In the genomic region with DNA sequence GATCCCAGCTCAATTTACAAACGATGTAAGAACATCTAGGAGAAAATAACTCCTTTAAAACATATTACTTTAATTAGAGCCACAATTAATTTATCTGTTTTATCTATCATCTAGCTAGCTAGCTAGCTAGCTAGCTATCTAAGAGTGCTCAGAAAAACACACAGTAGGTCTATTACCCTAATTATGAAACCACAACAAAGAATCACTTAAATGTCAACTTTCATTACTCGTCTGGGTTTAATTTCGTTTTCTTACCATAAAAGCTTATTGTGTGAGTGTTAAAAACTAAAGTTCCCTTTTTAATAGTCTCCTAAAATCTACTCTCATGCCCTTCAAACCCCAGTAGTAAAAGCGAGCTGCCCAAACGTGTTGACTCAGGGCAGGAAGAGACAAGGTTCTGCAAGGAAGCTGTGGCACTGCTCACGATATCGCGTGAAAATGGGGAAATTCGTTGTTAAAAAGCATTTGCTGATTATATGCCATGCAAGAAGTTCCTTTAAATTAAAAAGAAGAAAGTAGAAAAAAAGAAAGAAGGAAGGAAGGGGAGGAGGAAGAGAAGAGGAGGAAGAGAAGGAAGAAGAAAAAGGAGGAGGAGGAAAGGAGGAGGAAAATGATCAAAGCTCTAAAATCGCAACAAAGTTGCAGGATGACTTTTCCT, we compare ENCODE assay signal across 8 cellular contexts. TPM values are rescaled to one million over a fixed set of nuclear protein-coding genes. Genes with fewer than 3 reads are reported as not detected.
A peak's percentile ranks its signal among the peaks of the same experiment; 100 is the strongest.
DNase-seq lines count a peak whose midpoint lies in the region; ATAC-seq lines count a peak whose summit lies in the region.

No MANE protein-coding gene starts in this region.

- no peaks in the 10 kb centered on the region for H3K36me3 Mint-ChIP-seq in activated CD4-positive, alpha-beta T cell treated with anti-CD3 and anti-CD28 coated beads for 36 hours (ENCODE audit: low read depth)
- H3K36me3 Mint-ChIP-seq in activated naive CD4-positive, alpha-beta T cell treated with anti-CD3 and anti-CD28 coated beads, Interleukin-2, amount 50 U/mL, for 24 hours: no peaks in the 10 kb centered on the region

- H3K4me3 ChIP-seq in right cardiac atrium (ENCODE audit: low read length) (peak overlapping the region; percentile 95), skeletal muscle satellite cell (ENCODE audit: low read length) (peak overlapping the region; percentile 69)

- WGBS in right cardiac atrium: 19% methylated on average over 10 of the region's 10 CpGs

- H3K4me3 Mint-ChIP-seq in activated CD4-positive, alpha-beta T cell treated with anti-CD3 and anti-CD28 coated beads for 36 hours: peak overlapping the region; percentile 83
- H3K4me3 Mint-ChIP-seq in activated naive CD4-positive, alpha-beta T cell treated with anti-CD3 and anti-CD28 coated beads, Interleukin-2, amount 50 U/mL, for 24 hours: peak overlapping the region; percentile 98

- no peak overlapping the region for H3K27ac ChIP-seq in right cardiac atrium (ENCODE audit: low read length)

- no peaks in the 10 kb centered on the region for H3K27me3 Mint-ChIP-seq in activated CD4-positive, alpha-beta T cell treated with anti-CD3 and anti-CD28 coated beads for 36 hours
- no peaks in the 10 kb centered on the region for H3K27me3 Mint-ChIP-seq in activated naive CD4-positive, alpha-beta T cell treated with anti-CD3 and anti-CD28 coated beads, Interleukin-2, amount 50 U/mL, for 24 hours

- H3K9me3 ChIP-seq in right cardiac atrium (ENCODE audit: control insufficient read depth, low read length) (no peaks in the 10 kb centered on the region), skeletal muscle satellite cell (replicated peaks; ENCODE audit: low read length) (no peaks in the 10 kb centered on the region)

- peak; percentile 63 for ATAC-seq in activated CD4-positive, alpha-beta T cell treated with anti-CD3 and anti-CD28 coated beads for 36 hours
- ATAC-seq in right cardiac atrium: peak; percentile 53 to 55
- no peak for ATAC-seq in HG03457 (IDR thresholded peaks at IDR 0.05; ENCODE audit: unreplicated experiment)

- H3K36me3 ChIP-seq in skeletal muscle satellite cell (ENCODE audit: insufficient read depth, low read length): no peaks in the 10 kb centered on the region

- POLR2A ChIA-PET in activated CD4-positive, alpha-beta T cell treated with anti-CD3 and anti-CD28 coated beads for 36 hours (lab: Charles Lee): interaction anchor here (0.7 kb wide), 1 partner anchor 273 kb away, joined by 3 read pairs; no protein-coding TSS in a partner anchor

- peak; percentile 55 for DNase-seq in activated CD4-positive, alpha-beta T cell treated with anti-CD3 and anti-CD28 coated beads for 36 hours
- DNase-seq in activated CD4-positive, alpha-beta T cell treated with anti-CD3 and anti-CD28 coated beads for 1 hour: no peak
- peak; percentile 71 for DNase-seq in NOMO-1 treated with DMSO at 0.1 percent for 48 hours (lab: John Stamatoyannopoulos, UW; ENCODE audit: unreplicated experiment)
- DNase-seq in right cardiac atrium: peak in 2 of 3 donors; percentile 38 to 49
- no peak for DNase-seq in NCI-H1436 (lab: John Stamatoyannopoulos, UW)

- no peaks in the 10 kb centered on the region for H3K27me3 ChIP-seq in right cardiac atrium (ENCODE audit: control insufficient read depth, insufficient read depth)
- H3K27me3 ChIP-seq in skeletal muscle satellite cell (ENCODE audit: control insufficient read depth, insufficient read depth, low read length): no peaks in the 10 kb centered on the region

- intact Hi-C loops in activated CD4-positive, alpha-beta T cell treated with anti-CD3 and anti-CD28 coated beads for 36 hours (cut with DNase I, micrococcal nuclease): loop anchor here (1.0 to 10.0 kb wide), 8 partner anchors 8 to 671 kb away; partner anchors contain the start of gene STK26 (in 2 of the 2)
- intact Hi-C loops in right cardiac atrium (cut with DNase I): no loop called here

- H3K4me1 ChIP-seq in right cardiac atrium (ENCODE audit: control insufficient read depth, insufficient read depth, low read length) (no peaks in the 10 kb centered on the region), skeletal muscle satellite cell (ENCODE audit: control insufficient read depth, insufficient read depth, low read length) (peaks cover 4% of the 10 kb centered on the region)

- H3K9me3 Mint-ChIP-seq in activated CD4-positive, alpha-beta T cell treated with anti-CD3 and anti-CD28 coated beads for 36 hours (ENCODE audit: low read depth): no peaks in the 10 kb centered on the region
- no peaks in the 10 kb centered on the region for H3K9me3 Mint-ChIP-seq in activated naive CD4-positive, alpha-beta T cell treated with anti-CD3 and anti-CD28 coated beads, Interleukin-2, amount 50 U/mL, for 24 hours

- CTCF ChIA-PET in activated CD4-positive, alpha-beta T cell treated with anti-CD3 and anti-CD28 coated beads for 36 hours (lab: Charles Lee): no interaction called here

- peak overlapping the region; percentile 88 for H3K4me2 ChIP-seq in skeletal muscle satellite cell (ENCODE audit: low read length)

- peak overlapping the region; percentile 81 for H3K9ac ChIP-seq in skeletal muscle satellite cell (ENCODE audit: low read depth, low read length)

- H3K27ac Mint-ChIP-seq in activated CD4-positive, alpha-beta T cell treated with anti-CD3 and anti-CD28 coated beads for 36 hours: peak overlapping the region; percentile 98
- H3K27ac Mint-ChIP-seq in activated naive CD4-positive, alpha-beta T cell treated with anti-CD3 and anti-CD28 coated beads, Interleukin-2, amount 50 U/mL, for 24 hours: peak overlapping the region; percentile 97

- H3K4me1 Mint-ChIP-seq in activated CD4-positive, alpha-beta T cell treated with anti-CD3 and anti-CD28 coated beads for 36 hours: peaks cover 48% of the 10 kb centered on the region
- H3K4me1 Mint-ChIP-seq in activated naive CD4-positive, alpha-beta T cell treated with anti-CD3 and anti-CD28 coated beads, Interleukin-2, amount 50 U/mL, for 24 hours: peaks cover 60% of the 10 kb centered on the region

RNA-seq across cellular contexts. Expression of gene MBNL3, which starts 0.6 kb away (rescaled TPM):
- 10 to 100 TPM; 15.3 to 19.3 TPM for total RNA-seq in activated CD4-positive, alpha-beta T cell treated with anti-CD3 and anti-CD28 coated beads for 36 hours
- total RNA-seq in right cardiac atrium: 100 to 1,000 TPM in 3 of 4 donors, 10 to 100 TPM in 1; 92.4 to 169 (median 160) TPM
- polyA plus RNA-seq in right cardiac atrium: 19.2 TPM
- 3.3 and 4.6 TPM in 2 replicates for total RNA-seq in skeletal muscle satellite cell (2012; rRNA removed)

Comparison
In these comparisons a context has a peak if more than half of its experiments do, and no peak if none do; other contexts are left out.
1. DNase-seq: peak in activated CD4-positive, alpha-beta T cell treated with anti-CD3 and anti-CD28 coated beads for 36 hours (single experiment), NOMO-1 treated with DMSO at 0.1 percent for 48 hours (single experiment) and right cardiac atrium (2 of 3); none in activated CD4-positive, alpha-beta T cell treated with anti-CD3 and anti-CD28 coated beads for 1 hour (single experiment) and NCI-H1436 (single experiment).
2. RNA of gene MBNL3, which starts 0.6 kb away (total RNA-seq): 92.4 to 169 TPM in right cardiac atrium; 15.3 to 19.3 TPM in activated CD4-positive, alpha-beta T cell treated with anti-CD3 and anti-CD28 coated beads for 36 hours; every median in the first group is over 4 times any median in the second.
3. intact Hi-C loops: an anchor here in activated CD4-positive, alpha-beta T cell treated with anti-CD3 and anti-CD28 coated beads for 36 hours (1.0 to 10.0 kb wide); none called in right cardiac atrium.